In the genomic region with DNA sequence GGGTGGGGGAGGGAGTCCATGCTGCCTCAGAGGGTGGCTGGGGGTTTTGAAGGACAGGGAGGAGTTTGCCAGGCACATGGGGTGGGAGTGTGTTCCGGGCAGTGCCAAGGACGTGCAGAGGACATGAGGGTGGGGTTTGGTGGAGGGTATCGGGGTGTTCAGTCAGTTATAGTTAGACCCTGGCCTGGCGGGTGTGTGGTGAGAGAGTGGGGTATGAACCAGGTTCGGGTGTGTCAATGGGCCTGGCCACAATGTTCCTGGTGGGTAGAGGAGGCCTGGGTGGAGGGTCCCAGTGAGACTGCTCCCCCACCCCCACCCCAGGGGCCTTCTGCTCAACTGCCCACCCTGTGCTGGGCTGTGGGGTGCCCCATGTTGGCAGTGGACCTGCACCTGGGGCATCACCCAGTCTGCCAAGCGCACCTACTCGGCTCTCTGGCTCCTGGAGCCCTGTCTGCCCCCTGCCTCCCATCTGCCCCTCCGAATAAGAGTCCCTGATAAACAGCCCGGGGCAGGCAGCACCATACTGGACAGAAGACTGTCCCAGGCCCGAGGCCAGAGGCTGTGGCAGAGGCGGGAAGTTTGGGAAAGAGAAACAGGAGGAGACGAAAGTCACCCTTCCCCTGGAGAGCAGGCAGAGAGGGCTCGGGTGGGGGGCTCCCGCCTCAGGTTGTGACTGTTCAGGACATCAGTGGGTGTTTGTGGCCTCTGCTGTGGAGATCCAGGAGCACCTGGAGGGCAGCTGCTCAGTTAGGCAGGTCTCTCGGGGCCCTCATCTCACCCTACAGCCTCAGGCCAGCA, we compare ENCODE assay signal across 9 cellular contexts. TPM values are rescaled to one million over a fixed set of nuclear protein-coding genes. Genes with fewer than 3 reads are reported as not detected.
DNase-seq lines count a peak whose midpoint lies in the region; ATAC-seq, FAIRE-seq and TF ChIP-seq lines count a peak whose summit lies in the region.
"Had no signal": no experiment of that assay in that cellular context is flagged by ENCODE, and none has a peak within 500 bp of the region (broad histone marks: within the 10 kb centered on the region; RNA-seq: fewer than 3 reads in every experiment).

No MANE protein-coding gene starts in this region.

- peak overlapping the region; percentile 35 for H3K27ac Mint-ChIP-seq in activated naive CD4-positive, alpha-beta T cell treated with anti-CD3 and anti-CD28 coated beads, Interleukin-2, amount 50 U/mL, for 24 hours
- peak overlapping the region; percentile 47 for H3K27ac Mint-ChIP-seq in mesothelial cell of epicardium

- TF ChIP-seq POLR2A in adrenal gland (IDR thresholded peaks at IDR 0.05) (no peak), upper lobe of left lung (IDR thresholded peaks at IDR 0.05) (no peak)

- intact Hi-C loops in adrenal gland (cut with DNase I): no loop called here

- TF ChIP-seq EP300 in upper lobe of left lung (IDR thresholded peaks at IDR 0.05): no peak

- H3K4me1 ChIP-seq in adrenal gland (replicated peaks in 1 of 2): peaks cover 55 to 72% of the 10 kb centered on the region in 2 donors
- H3K4me1 ChIP-seq in upper lobe of left lung: peaks cover 61 to 75% (median 68%) of the 10 kb centered on the region in 4 donors

- no peak for FAIRE-seq in D721Med (lab: Jason Lieb, UNC)

- peaks cover 0 to 18% of the 10 kb centered on the region in 2 donors for H3K36me3 ChIP-seq in adrenal gland (replicated peaks in 1 of 2)
- H3K36me3 ChIP-seq in upper lobe of left lung: peaks cover 17 to 44% (median 36%) of the 10 kb centered on the region in 4 donors

- no peak for DNase-seq in activated naive CD4-positive, alpha-beta T cell treated with anti-CD3 and anti-CD28 coated beads, Interleukin-2, amount 50 U/mL, for 16 hours
- DNase-seq in adrenal gland (peak in 6 of 7 donors; percentile 32 to 59 (median 44)), mesothelial cell of epicardium (ENCODE audit: low spot score in 2 of 2, unreplicated experiment in 2 of 2) (peak in 1 of 2 experiments; percentile 38), upper lobe of left lung (peak; percentile 30 to 54), HuH-7.5 (ENCODE audit: low spot score) (no peak), D721Med (ENCODE audit: insufficient read length, low spot score) (no peak)
- DNase-seq: AML-193 had no signal

- H3K27me3 ChIP-seq in adrenal gland (no peaks in the 10 kb centered on the region), upper lobe of left lung (no peaks in the 10 kb centered on the region)

- H3K4me3 Mint-ChIP-seq in activated naive CD4-positive, alpha-beta T cell treated with anti-CD3 and anti-CD28 coated beads, Interleukin-2, amount 50 U/mL, for 24 hours: peak overlapping the region; percentile 92
- H3K4me3 Mint-ChIP-seq in mesothelial cell of epicardium: no peak overlapping the region

- H3K9me3 ChIP-seq in adrenal gland (replicated peaks in 1 of 3) (no peaks in the 10 kb centered on the region), upper lobe of left lung (no peaks in the 10 kb centered on the region)

- no peaks in the 10 kb centered on the region for H3K27me3 Mint-ChIP-seq in activated naive CD4-positive, alpha-beta T cell treated with anti-CD3 and anti-CD28 coated beads, Interleukin-2, amount 50 U/mL, for 24 hours
- H3K27me3 Mint-ChIP-seq in mesothelial cell of epicardium (ENCODE audit: low read depth): no peaks in the 10 kb centered on the region

- WGBS in adrenal gland, 4 donors: 69 to 76% (median 73%) methylated on average over 12 to 15 of the region's 15 CpGs
- 63% methylated on average over 12 to 15 of the region's 15 CpGs for WGBS in upper lobe of left lung, 2 donors

- ATAC-seq in upper lobe of left lung (ENCODE audit: low FRiP score in 2 of 2) (no peak), HG03432 (IDR thresholded peaks at IDR 0.05; ENCODE audit: unreplicated experiment) (no peak)

- H3K9me3 Mint-ChIP-seq in activated naive CD4-positive, alpha-beta T cell treated with anti-CD3 and anti-CD28 coated beads, Interleukin-2, amount 50 U/mL, for 24 hours: no peaks in the 10 kb centered on the region
- H3K9me3 Mint-ChIP-seq in mesothelial cell of epicardium: no peaks in the 10 kb centered on the region

- peaks cover 26% of the 10 kb centered on the region for H3K4me1 Mint-ChIP-seq in activated naive CD4-positive, alpha-beta T cell treated with anti-CD3 and anti-CD28 coated beads, Interleukin-2, amount 50 U/mL, for 24 hours
- peaks cover 12% of the 10 kb centered on the region for H3K4me1 Mint-ChIP-seq in mesothelial cell of epicardium

- TF ChIP-seq CTCF in adrenal gland (IDR thresholded peaks at IDR 0.05) (no peak), mesothelial cell of epicardium (IDR thresholded peaks at IDR 0.05; ENCODE audit: unreplicated experiment) (no peak), upper lobe of left lung (IDR thresholded peaks at IDR 0.05) (no peak), D721Med (IDR thresholded peaks at IDR 0.05; ENCODE audit: insufficient read depth, missing control alignments) (no peak)

- peak overlapping the region; percentile 44 to 96 (median 94) for H3K27ac ChIP-seq in adrenal gland
- H3K27ac ChIP-seq in upper lobe of left lung: peak overlapping the region; percentile 95 to 98 (median 96)

- H3K4me3 ChIP-seq in adrenal gland (peak overlapping the region in 1 of 4 donors; percentile 99), upper lobe of left lung (peak overlapping the region in 3 of 4 donors; percentile 88 to 98 (median 98))

- peaks cover 18% of the 10 kb centered on the region for H3K36me3 Mint-ChIP-seq in activated naive CD4-positive, alpha-beta T cell treated with anti-CD3 and anti-CD28 coated beads, Interleukin-2, amount 50 U/mL, for 24 hours
- peaks cover 3% of the 10 kb centered on the region for H3K36me3 Mint-ChIP-seq in mesothelial cell of epicardium

RNA-seq across cellular contexts. Expression of a gene that starts 4.1 kb away (rescaled TPM):
- total RNA-seq in adrenal gland (10 to 100 TPM; 40.7 to 99.2 (median 58.7) TPM), mesothelial cell of epicardium (57.5 to 62.5 TPM (median 59.8 TPM) in 3 replicates), upper lobe of left lung (100 to 1,000 TPM; 131 to 246 (median 156) TPM)
- 10 to 100 TPM in 2 of 3 donors, 1 to 10 TPM in 1; 7.2 to 70.0 (median 42.0) TPM for polyA plus RNA-seq in adrenal gland

RNA-seq across cellular contexts. Expression of a gene that starts 46.3 kb away (rescaled TPM):
- total RNA-seq in adrenal gland (10 to 100 TPM; 24.0 to 63.4 (median 47.0) TPM), mesothelial cell of epicardium (41.4 to 42.2 TPM (median 41.9 TPM) in 3 replicates), upper lobe of left lung (10 to 100 TPM; 31.2 to 72.6 (median 46.9) TPM)
- 10 to 100 TPM; 14.5 to 28.1 (median 23.0) TPM for polyA plus RNA-seq in adrenal gland

RNA-seq across cellular contexts. Expression of a gene that starts 46.5 kb away (rescaled TPM):
- total RNA-seq in adrenal gland (10 to 100 TPM; 16.2 to 33.6 (median 24.9) TPM), mesothelial cell of epicardium (26.4 to 30.9 TPM (median 26.8 TPM) in 3 replicates), upper lobe of left lung (10 to 100 TPM; 14.2 to 32.5 (median 22.3) TPM)
- 10 to 100 TPM in 2 of 3 donors, 1 to 10 TPM in 1; 6.4 to 11.6 (median 11.3) TPM for polyA plus RNA-seq in adrenal gland

RNA-seq across cellular contexts. Expression of a gene that starts 47.9 kb away (rescaled TPM):
- total RNA-seq in adrenal gland: not detected
- not detected for polyA plus RNA-seq in adrenal gland
- total RNA-seq in mesothelial cell of epicardium: 0.29 to 0.31 TPM (median 0.31 TPM) in 3 replicates
- total RNA-seq in upper lobe of left lung: under 1 TPM in 1 of 6 donors, not detected in 5; 0.06 TPM

Comparison
In these comparisons a context has a peak if more than half of its experiments do, and no peak if none do; other contexts are left out.
1. DNase-seq: peak in adrenal gland (6 of 7) and upper lobe of left lung (2 of 2); none in activated naive CD4-positive, alpha-beta T cell treated with anti-CD3 and anti-CD28 coated beads, Interleukin-2, amount 50 U/mL, for 16 hours (single experiment), HuH-7.5 (single experiment) and D721Med (single experiment).